Comparison of ENCODE assay signal across 20 cellular contexts in the genomic region with DNA sequence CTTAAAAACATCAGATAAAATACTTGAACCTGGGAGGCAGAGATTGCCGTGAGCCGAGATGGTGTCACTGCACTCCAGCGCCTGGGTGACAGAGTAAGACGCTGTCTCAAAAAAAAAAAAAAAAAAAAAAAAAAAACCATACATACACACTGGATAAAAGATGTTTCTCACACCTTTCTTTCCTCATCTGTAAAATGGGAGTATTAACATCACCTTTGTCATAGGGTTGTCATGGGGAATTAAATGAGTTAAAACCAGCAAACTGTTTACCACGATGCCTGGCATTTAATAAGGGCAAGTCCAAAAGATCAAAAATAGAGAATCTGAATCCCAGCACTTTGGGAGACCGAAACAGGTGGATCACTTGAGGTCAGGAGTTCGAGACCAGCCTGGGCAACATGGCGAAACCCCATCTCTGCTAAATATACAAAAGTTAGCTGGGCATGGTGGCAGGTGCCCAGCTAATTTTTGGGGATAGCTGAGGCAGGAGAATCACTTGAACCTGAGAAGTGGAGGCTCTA. TPM values are rescaled to one million over a fixed set of nuclear protein-coding genes. Genes with fewer than 3 reads are reported as not detected.
A peak's percentile ranks its signal among the peaks of the same experiment; 100 is the strongest.
DNase-seq lines count a peak whose midpoint lies in the region; ATAC-seq, FAIRE-seq and TF ChIP-seq lines count a peak whose summit lies in the region.
"Had no signal": no experiment of that assay in that cellular context is flagged by ENCODE, and none has a peak within 500 bp of the region (broad histone marks: within the 10 kb centered on the region; RNA-seq: fewer than 3 reads in every experiment).

No MANE protein-coding gene starts in this region.

- H3K4me2 ChIP-seq in GM23338 (peak overlapping the region; percentile 18; the same call in 1 of the 2 replicates), K562 (ENCODE audit: insufficient read depth, low read length) (no peak overlapping the region), HepG2 (ENCODE audit: low read depth, low read length) (peak overlapping the region; percentile 44)
- H3K4me2 ChIP-seq: BLaER1 treated with 17β-estradiol and CSF1 and Interleukin-3, amounts not matched to agents 10 nM and 100 nM had no signal

- POLR2A ChIA-PET in K562 (lab: Yijun Ruan, JAX) (no interaction called here), HepG2 (lab: Yijun Ruan, JAX) (interaction anchor here (0.6 to 2.4 kb wide), 4 partner anchors 36 to 148 kb away, joined by 3 to 10 read pairs (median 6); partner anchors contain the start of gene PPA1)

- no peaks in the 10 kb centered on the region for H3K9me3 ChIP-seq in K562 (replicated peaks; ENCODE audit: control insufficient read depth, insufficient read depth, low read depth, low read length)
- no peaks in the 10 kb centered on the region for H3K9me3 ChIP-seq in HepG2 (ENCODE audit: low read length)
- H3K9me3 ChIP-seq in sigmoid colon: no peaks in the 10 kb centered on the region
- H3K9me3 ChIP-seq: BLaER1 treated with 17β-estradiol and CSF1 and Interleukin-3, amounts not matched to agents 10 nM and 100 nM had no signal

- 0 out of 2 replicates have a peak, but pooled peaks cover 4% of the 10 kb centered on the region for H3K79me2 ChIP-seq in GM23338 (replicated peaks; ENCODE audit: insufficient read depth)
- H3K79me2 ChIP-seq in K562 (ENCODE audit: control insufficient read depth, insufficient read depth, low read length): no peaks in the 10 kb centered on the region
- H3K79me2 ChIP-seq in HepG2 (ENCODE audit: insufficient read depth, low read length): no peaks in the 10 kb centered on the region

- H3K4me3 Mint-ChIP-seq in GM23338: no peak overlapping the region
- H3K4me3 Mint-ChIP-seq in activated T-helper 2 cell treated with anti-CD3 and anti-CD28 coated beads, Interferon-gamma antibody, Interleukin-2, Interleukin-4, amounts not matched to agents 10 μg/mL and 5 μg/mL and 100 μg/mL, durations not matched to agents 14 hours and 24 hours and 36 hours (ENCODE audit: low read depth): no peak overlapping the region
- H3K4me3 Mint-ChIP-seq: B cell; CD8-positive, alpha-beta memory T cell had no signal

- H3K27ac ChIP-seq in GM23338 (ENCODE audit: low read depth): peak overlapping the region; percentile 48
- H3K27ac ChIP-seq in K562 (ENCODE audit: extremely low read depth, low read depth, low read length): no peak overlapping the region
- peak overlapping the region; percentile 34 for H3K27ac ChIP-seq in HepG2 (ENCODE audit: extremely low read length, insufficient read depth, low read length)
- peak overlapping the region in 3 of 4 donors; percentile 69 to 92 (median 81) for H3K27ac ChIP-seq in sigmoid colon
- H3K27ac ChIP-seq: BLaER1 treated with 17β-estradiol and CSF1 and Interleukin-3, amounts not matched to agents 10 nM and 100 nM; GM23248 had no signal

- peaks cover 16% of the 10 kb centered on the region; the same call in 2 of the 3 replicates for H3K4me1 Mint-ChIP-seq in GM23338
- peaks cover 3% of the 10 kb centered on the region for H3K4me1 Mint-ChIP-seq in activated T-helper 2 cell treated with anti-CD3 and anti-CD28 coated beads, Interferon-gamma antibody, Interleukin-2, Interleukin-4, amounts not matched to agents 10 μg/mL and 5 μg/mL and 100 μg/mL, durations not matched to agents 14 hours and 24 hours and 36 hours (ENCODE audit: low read depth)

- ATAC-seq in GM23338 (no peak), K562 (no peak), HepG2 (no peak)

- TF ChIP-seq EP300 in K562 (IDR thresholded peaks at IDR 0.05; ENCODE audit: low read length) (no peak), HepG2 (IDR thresholded peaks at IDR 0.05; ENCODE audit: low read depth in 2 of 2, low read length in 2 of 2) (no peak), HepG2 (CRISPR knock-in tag; IDR thresholded peaks at IDR 0.05; ENCODE audit: borderline replicate concordance) (no peak), sigmoid colon (IDR thresholded peaks at IDR 0.05) (no peak)

- CTCF ChIA-PET in K562 (lab: Yijun Ruan, JAX; ENCODE audit: low intra/inter-chr PET ratio): no interaction called here
- CTCF ChIA-PET in HepG2 (lab: Yijun Ruan, JAX; ENCODE audit: low intra/inter-chr PET ratio, low total read pairs): interaction anchor here (1.6 kb wide), 1 partner anchor 148 kb away, joined by 3 read pairs; no protein-coding TSS in a partner anchor

- H3K9me3 Mint-ChIP-seq in GM23338: no peaks in the 10 kb centered on the region
- no peaks in the 10 kb centered on the region for H3K9me3 Mint-ChIP-seq in activated T-helper 2 cell treated with anti-CD3 and anti-CD28 coated beads, Interferon-gamma antibody, Interleukin-2, Interleukin-4, amounts not matched to agents 10 μg/mL and 5 μg/mL and 100 μg/mL, durations not matched to agents 14 hours and 24 hours and 36 hours
- H3K9me3 Mint-ChIP-seq: CD8-positive, alpha-beta memory T cell had no signal

- peaks cover 20% of the 10 kb centered on the region; the same call in 2 of the 3 replicates for H3K36me3 Mint-ChIP-seq in GM23338 (ENCODE audit: low read depth)
- H3K36me3 Mint-ChIP-seq in activated T-helper 2 cell treated with anti-CD3 and anti-CD28 coated beads, Interferon-gamma antibody, Interleukin-2, Interleukin-4, amounts not matched to agents 10 μg/mL and 5 μg/mL and 100 μg/mL, durations not matched to agents 14 hours and 24 hours and 36 hours (ENCODE audit: low read depth): peaks cover 2% of the 10 kb centered on the region

- no peak for DNase-seq in GM23338 (ENCODE audit: low spot score)
- DNase-seq in K562 (ENCODE audit: extremely low read depth in 1 of 4, low spot score in 3 of 4): no peak
- DNase-seq in HepG2 (ENCODE audit: low spot score): no peak
- no peak for DNase-seq in sigmoid colon
- DNase-seq in cerebellar cortex (ENCODE audit: low spot score): no peak
- no peak for DNase-seq in NCI-H1417 (lab: John Stamatoyannopoulos, UW)
- no peak for DNase-seq in activated T-helper 2 cell treated with anti-CD3 and anti-CD28 coated beads, Interferon-gamma antibody, Interleukin-2, Interleukin-4, amounts not matched to agents 10 μg/mL and 5 μg/mL and 100 μg/mL, durations not matched to agents 14 hours and 24 hours and 36 hours (ENCODE audit: low spot score)
- DNase-seq in lower leg skin (ENCODE audit: low spot score in 2 of 2): no peak
- DNase-seq: 8988T; CD8-positive, alpha-beta memory T cell; DMS153; DMS79; GDM1; GM23248; IMR-90; KBM-7 had no signal

- peaks cover 5% of the 10 kb centered on the region for H3K27me3 Mint-ChIP-seq in GM23338 (ENCODE audit: insufficient read depth, low read depth, poor library complexity)
- no peaks in the 10 kb centered on the region for H3K27me3 Mint-ChIP-seq in activated T-helper 2 cell treated with anti-CD3 and anti-CD28 coated beads, Interferon-gamma antibody, Interleukin-2, Interleukin-4, amounts not matched to agents 10 μg/mL and 5 μg/mL and 100 μg/mL, durations not matched to agents 14 hours and 24 hours and 36 hours (ENCODE audit: low read depth)
- H3K27me3 Mint-ChIP-seq: B cell; CD8-positive, alpha-beta memory T cell had no signal

- H4K20me1 ChIP-seq in GM23338 (replicated peaks; ENCODE audit: insufficient read depth) (no peaks in the 10 kb centered on the region; the same call in 1 of the 2 replicates), K562 (replicated peaks; ENCODE audit: control insufficient read depth, insufficient read depth, low read length) (peaks cover 3% of the 10 kb centered on the region; the same call in 1 of the 2 replicates), HepG2 (ENCODE audit: insufficient read depth, low read length) (no peaks in the 10 kb centered on the region)
- H4K20me1 ChIP-seq: BLaER1 treated with 17β-estradiol and CSF1 and Interleukin-3, amounts not matched to agents 10 nM and 100 nM had no signal

- BruUV-seq in K562 (replicated peaks; lab: Mats Ljungman, UMichigan) (no TSS peak), HepG2 (replicated peaks; lab: Mats Ljungman, UMichigan) (no TSS peak)

- no peak for TF ChIP-seq RAD21 in K562 (CRISPR knock-in tag; conservative IDR thresholded peaks at IDR 0.05 in 1 of 2, IDR thresholded peaks at IDR 0.05 in 1 of 2)
- no peak for TF ChIP-seq RAD21 in HepG2 (CRISPR knock-in tag; IDR thresholded peaks at IDR 0.05)

- no peak for TF ChIP-seq POLR2A in K562 (conservative IDR thresholded peaks at IDR 0.05)
- no peak for TF ChIP-seq POLR2A in HepG2 (IDR thresholded peaks at IDR 0.05; ENCODE audit: insufficient read depth in 1 of 2, low read depth in 2 of 2, low read length in 2 of 2)
- no peak for TF ChIP-seq POLR2A in sigmoid colon (IDR thresholded peaks at IDR 0.05)
- no peak for TF ChIP-seq POLR2A in lower leg skin (IDR thresholded peaks at IDR 0.05)

- H3K4me1 ChIP-seq in GM23338 (ENCODE audit: insufficient read depth): peaks cover 19% of the 10 kb centered on the region
- H3K4me1 ChIP-seq in K562 (replicated peaks in 1 of 2; ENCODE audit: control insufficient read depth in 2 of 2, insufficient read depth in 2 of 2, low read length in 2 of 2): peaks cover 0 to 6% of the 10 kb centered on the region in 2 experiments; a peak in 2 of 5 replicates
- H3K4me1 ChIP-seq in HepG2 (ENCODE audit: insufficient read depth, low read length): peaks cover 37% of the 10 kb centered on the region
- peaks cover 0 to 19% (median 13%) of the 10 kb centered on the region in 4 donors for H3K4me1 ChIP-seq in sigmoid colon

- in situ Hi-C loops in K562 (cut with MboI) (no loop called here), HepG2 (cut with HindIII; ENCODE audit: extremely low pct_ligation_motif_present, low pct_unique_long_range_greater_than_20kb) (no loop called here)

- H3K9me1 ChIP-seq in K562 (ENCODE audit: control insufficient read depth, insufficient read depth, low read length): no peaks in the 10 kb centered on the region

- no peak overlapping the region for H3K9ac ChIP-seq in K562 (ENCODE audit: insufficient read depth in 1 of 2, low read depth in 2 of 2, low read length in 2 of 2)
- H3K9ac ChIP-seq in HepG2 (ENCODE audit: insufficient read depth, low read depth, low read length): no peak overlapping the region
- H3K9ac ChIP-seq: BLaER1 treated with 17β-estradiol and CSF1 and Interleukin-3, amounts not matched to agents 10 nM and 100 nM; GM23248 had no signal

- H3K4me3 ChIP-seq in GM23338 (no peak overlapping the region), K562 (no peak overlapping the region), HepG2 (replicated peaks in 1 of 3; ENCODE audit: insufficient read depth in 1 of 3, low read depth in 2 of 3, low read length in 3 of 3) (no peak overlapping the region), sigmoid colon (no peak overlapping the region), lower leg skin (ENCODE audit: low read depth, poor library complexity, severe bottlenecking) (no peak overlapping the region)
- H3K4me3 ChIP-seq: BLaER1 treated with 17β-estradiol and CSF1 and Interleukin-3, amounts not matched to agents 10 nM and 100 nM; GM23248 had no signal

- H3K27me3 ChIP-seq in GM23338 (ENCODE audit: insufficient read depth): no peaks in the 10 kb centered on the region
- no peaks in the 10 kb centered on the region for H3K27me3 ChIP-seq in K562 (ENCODE audit: control insufficient read depth in 2 of 2, insufficient read depth in 2 of 2, low read length in 2 of 2)
- no peaks in the 10 kb centered on the region for H3K27me3 ChIP-seq in HepG2 (ENCODE audit: control insufficient read depth in 1 of 2, insufficient read depth in 2 of 2, low read length in 2 of 2)
- H3K27me3 ChIP-seq in sigmoid colon: no peaks in the 10 kb centered on the region
- H3K27me3 ChIP-seq: BLaER1 treated with 17β-estradiol and CSF1 and Interleukin-3, amounts not matched to agents 10 nM and 100 nM had no signal

- intact Hi-C loops in K562 (cut with micrococcal nuclease): no loop called here
- intact Hi-C loops in HepG2 (cut with micrococcal nuclease; ENCODE audit: unreplicated experiment): no loop called here
- intact Hi-C loops in sigmoid colon (cut with DNase I): loop anchor here (10.0 kb wide), 1 partner anchor 225 kb away; the partner anchor contains the start of gene TYSND1
- intact Hi-C loops in activated T-helper 2 cell treated with anti-CD3 and anti-CD28 coated beads, Interferon-gamma antibody, Interleukin-2, Interleukin-4, amounts not matched to agents 10 μg/mL and 5 μg/mL and 100 μg/mL, durations not matched to agents 14 hours and 24 hours and 36 hours (cut with micrococcal nuclease): no loop called here
- intact Hi-C loops in lower leg skin (cut with DNase I; ENCODE audit: low total_unique reads): loop anchor here (5.0 kb wide), 1 partner anchor 147 kb away; no protein-coding TSS in a partner anchor

- no peaks in the 10 kb centered on the region for H3K9me2 ChIP-seq in GM23338 (ENCODE audit: insufficient read depth)

- FAIRE-seq in K562 (lab: Jason Lieb, UNC) (no peak), HepG2 (lab: Jason Lieb, UNC) (no peak)
- FAIRE-seq: GM12892, GM18507 had no signal

- WGBS in K562 (ENCODE audit: insufficient coverage, low coverage, missing lambda C conversion rate): 27% methylated on average over 8 of the region's 8 CpGs
- WGBS in HepG2 (ENCODE audit: low lambda C conversion rate): 42% methylated on average over 8 of the region's 8 CpGs
- WGBS in sigmoid colon, 2 donors: 85 to 92% methylated on average over 8 of the region's 8 CpGs
- 87 to 89% methylated on average over 8 of the region's 8 CpGs for WGBS in lower leg skin, 2 donors

- H3K27ac Mint-ChIP-seq in GM23338: peak overlapping the region; percentile 88; the same call in 1 of the 2 replicates
- H3K27ac Mint-ChIP-seq in activated T-helper 2 cell treated with anti-CD3 and anti-CD28 coated beads, Interferon-gamma antibody, Interleukin-2, Interleukin-4, amounts not matched to agents 10 μg/mL and 5 μg/mL and 100 μg/mL, durations not matched to agents 14 hours and 24 hours and 36 hours: no peak overlapping the region
- H3K27ac Mint-ChIP-seq: B cell had no signal

- no peak overlapping the region for H2AFZ ChIP-seq in GM23338
- H2AFZ ChIP-seq in K562 (ENCODE audit: low read depth, low read length): no peak overlapping the region
- no peak overlapping the region for H2AFZ ChIP-seq in HepG2 (ENCODE audit: low read length)
- H2AFZ ChIP-seq: GM23248 had no signal

- TF ChIP-seq CTCF in GM23338 (conservative IDR thresholded peaks at IDR 0.05; ENCODE audit: low read depth in 2 of 2): no peak
- no peak for TF ChIP-seq CTCF in K562 (IDR thresholded peaks at IDR 0.05 in 2 of 3, conservative IDR thresholded peaks at IDR 0.05 in 1 of 3; ENCODE audit: insufficient read depth in 2 of 3, low read depth in 1 of 3, low read length in 3 of 3)
- no peak for TF ChIP-seq CTCF in HepG2 (CRISPR knock-in tag; IDR thresholded peaks at IDR 0.05)
- no peak for TF ChIP-seq CTCF in sigmoid colon (IDR thresholded peaks at IDR 0.05)
- no peak for TF ChIP-seq CTCF in lower leg skin (IDR thresholded peaks at IDR 0.05)

- H3K36me3 ChIP-seq in GM23338 (ENCODE audit: insufficient read depth) (no peaks in the 10 kb centered on the region; the same call in 1 of the 2 replicates), K562 (ENCODE audit: control insufficient read depth, insufficient read depth, low read length) (no peaks in the 10 kb centered on the region), HepG2 (replicated peaks in 1 of 2; ENCODE audit: control insufficient read depth in 1 of 2, insufficient read depth in 2 of 2, low read length in 2 of 2) (no peaks in the 10 kb centered on the region), sigmoid colon (peaks cover 0 to 8% (median 0%) of the 10 kb centered on the region in 4 donors)

- peaks cover 10% of the 10 kb centered on the region; the same call in 1 of the 2 replicates for H3F3A ChIP-seq in GM23338 (replicated peaks; ENCODE audit: low read depth)

RNA-seq across cellular contexts. Expression of gene LRRC20, which starts 12.9 kb away (rescaled TPM):
- 43.3 and 43.9 TPM in 2 replicates for total RNA-seq in GM23338 (2014; rRNA removed; shearing (Covaris generic))
- 5.9 and 7.1 TPM in 2 replicates for polyA plus RNA-seq in GM23338 (2016; fragmentation: Nextera tagmentation; extraction: Ambion mirVana)
- 4.7 and 10.3 TPM in 2 replicates for total RNA-seq in K562 (2011; cell fraction: chromatin; rRNA removed; ENCODE audit: low replicate concordance)
- total RNA-seq in K562 (2011; cell fraction: nucleolus; rRNA removed): 9.0 and 9.3 TPM in 2 replicates
- 6.5 and 7.2 TPM in 2 replicates for total RNA-seq in K562 (2011; cell fraction: nucleoplasm; rRNA removed)
- total RNA-seq in K562 (2014; rRNA removed): 9.8 and 14.3 TPM in 2 replicates
- total RNA-seq in K562 (2014; rRNA removed; fragmentation: Illumina TruSeq; extraction: Trizol): 3.9 and 4.4 TPM in 2 replicates
- 8.6 and 10.1 TPM in 2 replicates for total RNA-seq in K562 (2015; rRNA removed; fragmentation: Illumina TruSeq; extraction: Trizol)
- total RNA-seq in K562 (2021): 12.4 and 13.1 TPM in 2 replicates
- 15.8 and 16.9 TPM in 2 replicates for polyA plus RNA-seq in K562 (2011; rRNA removed)
- 28.2 and 31.1 TPM in 2 replicates for polyA plus RNA-seq in K562 (2011; cell fraction: cytosol; rRNA removed)
- polyA plus RNA-seq in K562 (2011; cell fraction: nucleus; rRNA removed): 16.1 and 16.9 TPM in 2 replicates
- 11.8 and 17.5 TPM in 2 replicates for polyA plus RNA-seq in K562 (2012)
- 14.2 and 16.7 TPM in 2 replicates for polyA plus RNA-seq in K562 (2014; fragmentation: Illumina TruSeq; extraction: Trizol)
- polyA plus RNA-seq in K562 (2014; fragmentation: Nextera tagmentation; extraction: Ambion mirVana): 1 to 10 TPM; 2.3 to 3.0 TPM
- polyA plus RNA-seq in K562 (2014; rRNA removed): 11.0 and 11.4 TPM in 2 replicates
- polyA minus RNA-seq in K562 (2011; rRNA and poly(A)+ RNA removed): 7.1 and 11.6 TPM in 2 replicates
- 4.1 and 5.0 TPM in 2 replicates for polyA minus RNA-seq in K562 (2011; cell fraction: cytosol; rRNA and poly(A)+ RNA removed)
- polyA minus RNA-seq in K562 (2011; cell fraction: nucleus; rRNA and poly(A)+ RNA removed): 4.6 and 6.2 TPM in 2 replicates
- total RNA-seq in HepG2 (2016; rRNA removed; fragmentation: Illumina TruSeq; extraction: Trizol): 37.5 and 38.6 TPM in 2 replicates
- 7.5 and 7.6 TPM in 2 replicates for total RNA-seq in HepG2 (2016; cell fraction: cytosol; rRNA removed; fragmentation: Illumina TruSeq; extraction: Trizol; ENCODE audit: low read depth)
- 31.9 and 38.9 TPM in 2 replicates for total RNA-seq in HepG2 (2016; cell fraction: insoluble cytoplasmic fraction; rRNA removed; fragmentation: Illumina TruSeq; extraction: Trizol)
- 28.7 and 30.2 TPM in 2 replicates for total RNA-seq in HepG2 (2016; cell fraction: membrane; rRNA removed; fragmentation: Illumina TruSeq; extraction: Trizol)
- total RNA-seq in HepG2 (2016; cell fraction: nucleus; rRNA removed; fragmentation: Illumina TruSeq; extraction: Trizol): 21.0 and 21.2 TPM in 2 replicates
- polyA plus RNA-seq in HepG2 (2011; rRNA removed): 31.1 and 37.0 TPM in 2 replicates
- polyA plus RNA-seq in HepG2 (2011; cell fraction: cytosol; rRNA removed): 40.7 and 41.5 TPM in 2 replicates
- 39.1 and 48.3 TPM in 2 replicates for polyA plus RNA-seq in HepG2 (2011; cell fraction: nucleus; rRNA removed)
- 20.8 and 26.7 TPM in 2 replicates for polyA plus RNA-seq in HepG2 (2012)
- 6.9 and 8.4 TPM in 2 replicates for polyA plus RNA-seq in HepG2 (2016; cell fraction: cytosol; fragmentation: Illumina TruSeq; extraction: Trizol; ENCODE audit: low read depth)
- 39.8 and 43.5 TPM in 2 replicates for polyA plus RNA-seq in HepG2 (2016; cell fraction: insoluble cytoplasmic fraction; fragmentation: Illumina TruSeq; extraction: Trizol; ENCODE audit: low read depth)
- polyA plus RNA-seq in HepG2 (2016; cell fraction: membrane; fragmentation: Illumina TruSeq; extraction: Trizol; ENCODE audit: low read depth): 24.8 and 26.5 TPM in 2 replicates
- 43.4 and 44.0 TPM in 2 replicates for polyA plus RNA-seq in HepG2 (2016; cell fraction: nucleus; fragmentation: Illumina TruSeq; extraction: Trizol; ENCODE audit: insufficient read depth, low read depth)
- 8.9 and 35.0 TPM in 2 replicates for polyA minus RNA-seq in HepG2 (2011; rRNA and poly(A)+ RNA removed; ENCODE audit: low replicate concordance)
- polyA minus RNA-seq in HepG2 (2011; cell fraction: cytosol; rRNA and poly(A)+ RNA removed): 14.2 and 15.2 TPM in 2 replicates
- polyA minus RNA-seq in HepG2 (2011; cell fraction: nucleus; rRNA and poly(A)+ RNA removed): 8.6 and 11.4 TPM in 2 replicates
- total RNA-seq in sigmoid colon: 10 to 100 TPM in 3 of 4 donors, 1 to 10 TPM in 1; 9.9 to 22.4 (median 18.7) TPM
- polyA plus RNA-seq in sigmoid colon: 10 to 100 TPM in 1 of 3 donors, 1 to 10 TPM in 2; 1.2 to 12.2 (median 3.2) TPM
- total RNA-seq in activated T-helper 2 cell treated with anti-CD3 and anti-CD28 coated beads, Interferon-gamma antibody, Interleukin-2, Interleukin-4, amounts not matched to agents 10 μg/mL and 5 μg/mL and 100 μg/mL, durations not matched to agents 14 hours and 24 hours and 36 hours: 17.2 and 18.9 TPM in 2 replicates
- 1 to 10 TPM; 4.0 to 7.6 (median 5.9) TPM for total RNA-seq in lower leg skin

RNA-seq across cellular contexts. Expression of gene EIF4EBP2, which starts 34.4 kb away (rescaled TPM):
- 131 and 138 TPM in 2 replicates for total RNA-seq in GM23338 (2014; rRNA removed; shearing (Covaris generic))
- polyA plus RNA-seq in GM23338 (2016; fragmentation: Nextera tagmentation; extraction: Ambion mirVana) (40.5 and 42.0 TPM in 2 replicates), K562 (2011; rRNA removed) (34.9 and 38.3 TPM in 2 replicates), K562 (2014; fragmentation: Illumina TruSeq; extraction: Trizol) (57.4 and 67.5 TPM in 2 replicates), K562 (2014; fragmentation: Nextera tagmentation; extraction: Ambion mirVana) (10 to 100 TPM; 16.1 to 25.5 TPM), K562 (2014; rRNA removed) (27.5 and 31.3 TPM in 2 replicates), HepG2 (2011; rRNA removed) (15.2 and 16.9 TPM in 2 replicates), sigmoid colon (100 to 1,000 TPM in 1 of 3 donors, 10 to 100 TPM in 2; 34.7 to 102 (median 76.3) TPM)
- total RNA-seq in K562 (2011; cell fraction: chromatin; rRNA removed; ENCODE audit: low replicate concordance): 14.7 and 24.0 TPM in 2 replicates
- total RNA-seq in K562 (2011; cell fraction: nucleolus; rRNA removed): 12.2 and 12.6 TPM in 2 replicates
- total RNA-seq in K562 (2011; cell fraction: nucleoplasm; rRNA removed): 24.9 and 39.0 TPM in 2 replicates
- total RNA-seq in K562 (2014; rRNA removed) (18.3 and 24.5 TPM in 2 replicates), K562 (2014; rRNA removed; fragmentation: Illumina TruSeq; extraction: Trizol) (46.5 and 54.1 TPM in 2 replicates), K562 (2015; rRNA removed; fragmentation: Illumina TruSeq; extraction: Trizol) (38.1 and 39.4 TPM in 2 replicates), K562 (2021) (54.1 and 61.8 TPM in 2 replicates), HepG2 (2016; rRNA removed; fragmentation: Illumina TruSeq; extraction: Trizol) (22.0 and 38.0 TPM in 2 replicates), sigmoid colon (10 to 100 TPM; 67.1 to 76.0 (median 72.6) TPM), lower leg skin (10 to 100 TPM; 40.2 to 68.0 (median 58.9) TPM)
- 16.6 and 34.9 TPM in 2 replicates for polyA plus RNA-seq in K562 (2011; cell fraction: cytosol; rRNA removed)
- polyA plus RNA-seq in K562 (2011; cell fraction: nucleus; rRNA removed): 12.7 and 16.0 TPM in 2 replicates
- 46.6 and 46.7 TPM in 2 replicates for polyA plus RNA-seq in K562 (2012)
- 58.4 and 64.6 TPM in 2 replicates for polyA minus RNA-seq in K562 (2011; rRNA and poly(A)+ RNA removed)
- 32.8 and 50.2 TPM in 2 replicates for polyA minus RNA-seq in K562 (2011; cell fraction: cytosol; rRNA and poly(A)+ RNA removed)
- polyA minus RNA-seq in K562 (2011; cell fraction: nucleus; rRNA and poly(A)+ RNA removed): 5.9 and 11.8 TPM in 2 replicates
- 17.2 and 19.6 TPM in 2 replicates for total RNA-seq in HepG2 (2016; cell fraction: cytosol; rRNA removed; fragmentation: Illumina TruSeq; extraction: Trizol; ENCODE audit: low read depth)
- total RNA-seq in HepG2 (2016; cell fraction: insoluble cytoplasmic fraction; rRNA removed; fragmentation: Illumina TruSeq; extraction: Trizol): 21.9 and 34.6 TPM in 2 replicates
- total RNA-seq in HepG2 (2016; cell fraction: membrane; rRNA removed; fragmentation: Illumina TruSeq; extraction: Trizol): 61.0 and 70.2 TPM in 2 replicates
- total RNA-seq in HepG2 (2016; cell fraction: nucleus; rRNA removed; fragmentation: Illumina TruSeq; extraction: Trizol): 16.9 and 19.6 TPM in 2 replicates
- polyA plus RNA-seq in HepG2 (2011; cell fraction: cytosol; rRNA removed): 11.8 and 19.5 TPM in 2 replicates
- 6.5 and 9.6 TPM in 2 replicates for polyA plus RNA-seq in HepG2 (2011; cell fraction: nucleus; rRNA removed)
- polyA plus RNA-seq in HepG2 (2012): 30.8 and 39.1 TPM in 2 replicates
- 64.7 and 66.1 TPM in 2 replicates for polyA plus RNA-seq in HepG2 (2016; cell fraction: cytosol; fragmentation: Illumina TruSeq; extraction: Trizol; ENCODE audit: low read depth)
- 46.1 and 53.1 TPM in 2 replicates for polyA plus RNA-seq in HepG2 (2016; cell fraction: insoluble cytoplasmic fraction; fragmentation: Illumina TruSeq; extraction: Trizol; ENCODE audit: low read depth)
- polyA plus RNA-seq in HepG2 (2016; cell fraction: membrane; fragmentation: Illumina TruSeq; extraction: Trizol; ENCODE audit: low read depth): 111 and 131 TPM in 2 replicates
- polyA plus RNA-seq in HepG2 (2016; cell fraction: nucleus; fragmentation: Illumina TruSeq; extraction: Trizol; ENCODE audit: insufficient read depth, low read depth): 25.2 TPM in 2 replicates
- 19.1 and 27.4 TPM in 2 replicates for polyA minus RNA-seq in HepG2 (2011; rRNA and poly(A)+ RNA removed; ENCODE audit: low replicate concordance)
- 18.4 and 23.2 TPM in 2 replicates for polyA minus RNA-seq in HepG2 (2011; cell fraction: cytosol; rRNA and poly(A)+ RNA removed)
- polyA minus RNA-seq in HepG2 (2011; cell fraction: nucleus; rRNA and poly(A)+ RNA removed): 15.6 and 18.5 TPM in 2 replicates
- 39.5 and 40.0 TPM in 2 replicates for total RNA-seq in activated T-helper 2 cell treated with anti-CD3 and anti-CD28 coated beads, Interferon-gamma antibody, Interleukin-2, Interleukin-4, amounts not matched to agents 10 μg/mL and 5 μg/mL and 100 μg/mL, durations not matched to agents 14 hours and 24 hours and 36 hours

Comparison
In these comparisons a context has a peak if more than half of its experiments do, and no peak if none do; other contexts are left out.
1. intact Hi-C loops: an anchor here in sigmoid colon (10.0 kb wide) and lower leg skin (5.0 kb wide); none called in K562, HepG2 and activated T-helper 2 cell treated with anti-CD3 and anti-CD28 coated beads, Interferon-gamma antibody, Interleukin-2, Interleukin-4, amounts not matched to agents 10 μg/mL and 5 μg/mL and 100 μg/mL, durations not matched to agents 14 hours and 24 hours and 36 hours.